Comparison of ENCODE assay signal across 27 cellular contexts in the genomic region with DNA sequence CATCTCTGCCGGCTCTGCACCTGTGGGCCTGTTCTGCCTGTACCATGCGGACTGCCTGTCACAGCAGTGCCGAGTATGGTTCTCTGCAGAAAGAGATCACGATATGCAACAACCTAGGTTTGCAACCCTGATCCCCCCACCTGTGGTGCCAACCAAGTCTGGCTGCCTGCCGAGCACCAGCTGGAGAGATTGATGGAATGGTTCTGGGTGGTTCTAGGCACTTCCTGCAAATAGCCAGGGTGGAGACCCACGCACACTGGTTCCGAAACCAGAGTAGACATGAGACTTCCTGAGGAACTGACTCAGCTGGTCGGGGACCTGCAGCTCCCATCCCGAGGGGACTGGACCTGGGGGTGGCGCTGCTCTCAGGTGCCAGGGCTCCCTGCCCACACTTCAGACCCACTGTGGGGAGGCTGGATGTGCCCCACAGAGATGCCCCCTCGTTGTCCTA. TPM values are rescaled to one million over a fixed set of nuclear protein-coding genes. Genes with fewer than 3 reads are reported as not detected.
A peak's percentile ranks its signal among the peaks of the same experiment; 100 is the strongest.
DNase-seq lines count a peak whose midpoint lies in the region; ATAC-seq, FAIRE-seq and TF ChIP-seq lines count a peak whose summit lies in the region.
"Had no signal": no experiment of that assay in that cellular context is flagged by ENCODE, and none has a peak within 500 bp of the region (broad histone marks: within the 10 kb centered on the region; RNA-seq: fewer than 3 reads in every experiment).

No MANE protein-coding gene starts in this region.

- peak overlapping the region; percentile 50 for H3K27ac Mint-ChIP-seq in activated T-cell treated with anti-CD3 and anti-CD28 coated beads, Interleukin-2, amount 50 U/mL, for 24 hours
- H3K27ac Mint-ChIP-seq in stimulated activated effector memory CD8-positive, alpha-beta T cell treated with anti-CD3 and anti-CD28 coated beads, Interleukin-12 subunit alpha, Interleukin-12 subunit beta, amount 100 ng/mL, for 72 hours: peak overlapping the region; percentile 78
- H3K27ac Mint-ChIP-seq: activated T-helper 2 cell treated with anti-CD3 and anti-CD28 coated beads, Interferon-gamma antibody, Interleukin-2, Interleukin-4, amounts not matched to agents 10 μg/mL and 5 μg/mL and 100 μg/mL, durations not matched to agents 14 hours and 24 hours and 36 hours; nephron; type B pancreatic cell had no signal

- no peaks in the 10 kb centered on the region for H3K27me3 Mint-ChIP-seq in activated T-cell treated with anti-CD3 and anti-CD28 coated beads, Interleukin-2, amount 50 U/mL, for 24 hours
- H3K27me3 Mint-ChIP-seq: type B pancreatic cell had no signal

- H3K4me1 ChIP-seq in OCI-LY1 (ENCODE audit: insufficient read depth, low read length, severe bottlenecking) (peaks cover 19% of the 10 kb centered on the region), kidney (ENCODE audit: control insufficient read depth in 1 of 2, insufficient read depth in 1 of 2, low read depth in 1 of 2, low read length in 2 of 2) (peaks cover 3 to 6% of the 10 kb centered on the region in 2 donors), BE2C (no peaks in the 10 kb centered on the region)
- H3K4me1 ChIP-seq: HAP-1 had no signal

- FAIRE-seq in kidney (lab: Jason Lieb, UNC) (no peak), GM12891 (lab: Jason Lieb, UNC) (no peak)
- FAIRE-seq: A204.1 had no signal

- no peak overlapping the region for H3K4me2 ChIP-seq in OCI-LY1 (ENCODE audit: low read length)

- no peak for ATAC-seq in stimulated activated effector memory CD8-positive, alpha-beta T cell treated with anti-CD3 and anti-CD28 coated beads, Interleukin-12 subunit alpha, Interleukin-12 subunit beta, amount 100 ng/mL, for 72 hours
- ATAC-seq: mucosa of descending colon, sciatic nerve had no signal

- no peaks in the 10 kb centered on the region for H4K20me1 ChIP-seq in OCI-LY1 (ENCODE audit: insufficient read depth, low read length)

- intact Hi-C loops in kidney (cut with DNase I): no loop called here

- H2AFZ ChIP-seq in OCI-LY1 (ENCODE audit: low read length): no peak overlapping the region

- peaks cover 56% of the 10 kb centered on the region; the same call in 1 of the 2 replicates for H3K36me3 ChIP-seq in OCI-LY1 (ENCODE audit: insufficient read depth, low read length)
- H3K36me3 ChIP-seq in kidney (ENCODE audit: control insufficient read depth in 1 of 2, insufficient read depth in 2 of 2, low read length in 2 of 2): peaks cover 16 to 36% of the 10 kb centered on the region in 2 donors
- H3K36me3 ChIP-seq in BE2C: no peaks in the 10 kb centered on the region

- H3K9me3 Mint-ChIP-seq in activated T-cell treated with anti-CD3 and anti-CD28 coated beads, Interleukin-2, amount 50 U/mL, for 24 hours: no peaks in the 10 kb centered on the region
- H3K9me3 Mint-ChIP-seq in stimulated activated effector memory CD8-positive, alpha-beta T cell treated with anti-CD3 and anti-CD28 coated beads, Interleukin-12 subunit alpha, Interleukin-12 subunit beta, amount 100 ng/mL, for 72 hours: no peaks in the 10 kb centered on the region
- H3K9me3 Mint-ChIP-seq: activated T-helper 2 cell treated with anti-CD3 and anti-CD28 coated beads, Interferon-gamma antibody, Interleukin-2, Interleukin-4, amounts not matched to agents 10 μg/mL and 5 μg/mL and 100 μg/mL, durations not matched to agents 14 hours and 24 hours and 36 hours; nephron; type B pancreatic cell had no signal

- no peak for DNase-seq in activated T-cell treated with anti-CD3 and anti-CD28 coated beads, Interleukin-2, amount 50 U/mL, for 24 hours
- DNase-seq in activated T-cell treated with anti-CD3 and anti-CD28 coated beads for 4 hours: no peak
- peak; percentile 51 for DNase-seq in kidney
- DNase-seq in stimulated activated effector memory CD8-positive, alpha-beta T cell treated with anti-CD3 and anti-CD28 coated beads, Interleukin-12 subunit alpha, Interleukin-12 subunit beta, amount 100 ng/mL, for 72 hours (ENCODE audit: low spot score in 2 of 2): no peak
- no peak for DNase-seq in GM12891 (ENCODE audit: insufficient read length, low spot score)
- no peak for DNase-seq in T-helper 2 cell
- DNase-seq in BE2C: no peak
- DNase-seq: activated CD4-positive, alpha-beta T cell treated with anti-CD3 and anti-CD28 coated beads for 4 hours; Caco-2; cerebellar nuclear complex; DMS79; effector CD4-positive, alpha-beta T cell; GF-D8; NCI-H1048; NCI-H187; NCI-H2171 treated with DMSO at 0.1 percent for 48 hours; NK-92 treated with Interleukin-12 subunit alpha and Interleukin-12 subunit beta, amount 100 ng/mL, for 24 hours; Peyer's patch had no signal

- no peaks in the 10 kb centered on the region for H3K79me2 ChIP-seq in OCI-LY1 (ENCODE audit: insufficient read depth, low read length)

- 0 out of 2 replicates have a peak, but pooled peaks cover 3% of the 10 kb centered on the region for H3F3A ChIP-seq in OCI-LY1 (ENCODE audit: insufficient read depth, low read length)

- H3K9ac ChIP-seq in OCI-LY1 (ENCODE audit: low read length) (no peak overlapping the region), kidney (ENCODE audit: low read length in 2 of 2) (no peak overlapping the region)

- H3K27me3 ChIP-seq in OCI-LY1 (ENCODE audit: insufficient read depth, low read length) (no peaks in the 10 kb centered on the region), BE2C (no peaks in the 10 kb centered on the region)
- H3K27me3 ChIP-seq: Peyer's patch had no signal

- H3K4me1 Mint-ChIP-seq in activated T-cell treated with anti-CD3 and anti-CD28 coated beads, Interleukin-2, amount 50 U/mL, for 24 hours (ENCODE audit: low read depth): peaks cover 8% of the 10 kb centered on the region
- peaks cover 14% of the 10 kb centered on the region for H3K4me1 Mint-ChIP-seq in stimulated activated effector memory CD8-positive, alpha-beta T cell treated with anti-CD3 and anti-CD28 coated beads, Interleukin-12 subunit alpha, Interleukin-12 subunit beta, amount 100 ng/mL, for 72 hours

- no peak for TF ChIP-seq POLR2A in GM12891 (IDR thresholded peaks at IDR 0.05; ENCODE audit: low read depth, low read length)

- H3K36me3 Mint-ChIP-seq in activated T-cell treated with anti-CD3 and anti-CD28 coated beads, Interleukin-2, amount 50 U/mL, for 24 hours (ENCODE audit: low read depth): peaks cover 74% of the 10 kb centered on the region
- peaks cover 61% of the 10 kb centered on the region for H3K36me3 Mint-ChIP-seq in stimulated activated effector memory CD8-positive, alpha-beta T cell treated with anti-CD3 and anti-CD28 coated beads, Interleukin-12 subunit alpha, Interleukin-12 subunit beta, amount 100 ng/mL, for 72 hours
- H3K36me3 Mint-ChIP-seq: type B pancreatic cell had no signal

- no peak overlapping the region for H3K4me3 ChIP-seq in OCI-LY1 (ENCODE audit: low read depth, low read length, poor library complexity, severe bottlenecking)
- no peak overlapping the region for H3K4me3 ChIP-seq in kidney (ENCODE audit: low read length in 2 of 2)
- no peak overlapping the region for H3K4me3 ChIP-seq in BE2C (ENCODE audit: low read depth, low read length)
- H3K4me3 ChIP-seq: HAP-1, mucosa of descending colon, Peyer's patch had no signal

- H3K27ac ChIP-seq in OCI-LY1 (ENCODE audit: low read depth, low read length, poor library complexity, severe bottlenecking) (peak overlapping the region; percentile 41), kidney (ENCODE audit: low read depth in 2 of 2, low read length in 2 of 2) (no peak overlapping the region)
- H3K27ac ChIP-seq: Peyer's patch had no signal

- TF ChIP-seq CTCF in OCI-LY1 (IDR thresholded peaks at IDR 0.05; ENCODE audit: low read length) (no peak), kidney (IDR thresholded peaks at IDR 0.05; ENCODE audit: borderline replicate concordance, extremely low read depth, insufficient read depth) (no peak), BE2C (IDR thresholded peaks at IDR 0.05; ENCODE audit: low read depth, low read length) (no peak)

- no peak overlapping the region for H3K4me3 Mint-ChIP-seq in activated T-cell treated with anti-CD3 and anti-CD28 coated beads, Interleukin-2, amount 50 U/mL, for 24 hours
- H3K4me3 Mint-ChIP-seq in stimulated activated effector memory CD8-positive, alpha-beta T cell treated with anti-CD3 and anti-CD28 coated beads, Interleukin-12 subunit alpha, Interleukin-12 subunit beta, amount 100 ng/mL, for 72 hours: no peak overlapping the region
- H3K4me3 Mint-ChIP-seq: nephron, type B pancreatic cell had no signal

- no peaks in the 10 kb centered on the region for H3K9me2 ChIP-seq in OCI-LY1 (ENCODE audit: low read depth, low read length)

- H3K9me3 ChIP-seq in OCI-LY1 (ENCODE audit: low read length) (no peaks in the 10 kb centered on the region), kidney (ENCODE audit: control insufficient read depth in 1 of 2, low read length in 2 of 2) (no peaks in the 10 kb centered on the region), BE2C (no peaks in the 10 kb centered on the region)
- H3K9me3 ChIP-seq: Caco-2, HAP-1, mucosa of descending colon, Peyer's patch had no signal

TF ChIP-seq in GM12891, 5 proteins besides CTCF, POLR2A, EP300 and RAD21:
- TF ChIP-seq TAF1 (IDR thresholded peaks at IDR 0.05; ENCODE audit: low read depth, low read length) (no peak), POU2F2 (IDR thresholded peaks at IDR 0.05; ENCODE audit: low read depth, low read length) (no peak)

RNA-seq across cellular contexts. Expression of a gene that starts 5.4 kb away (rescaled TPM):
- total RNA-seq in kidney: 37.1 TPM
- polyA plus RNA-seq in kidney (ENCODE audit: insufficient read depth, low read depth, low replicate concordance): 72.4 TPM
- polyA plus RNA-seq in GM12891 (2012; ENCODE audit: low read depth, missing spikeins): 10.6 TPM
- polyA plus RNA-seq in BE2C (2012; ENCODE audit: insufficient read depth, insufficient read length, low read depth): 35.9 TPM

RNA-seq across cellular contexts. Expression of a gene that starts 18.9 kb away (rescaled TPM):
- total RNA-seq in kidney: 10.9 TPM
- 2.8 TPM for polyA plus RNA-seq in kidney (ENCODE audit: insufficient read depth, low read depth, low replicate concordance)
- polyA plus RNA-seq in GM12891 (2012; ENCODE audit: low read depth, missing spikeins): 0.40 TPM
- 0.93 TPM for polyA plus RNA-seq in BE2C (2012; ENCODE audit: insufficient read depth, insufficient read length, low read depth)

RNA-seq across cellular contexts. Expression of a gene that starts 19.7 kb away (rescaled TPM):
- total RNA-seq in kidney: 18.4 TPM
- 19.6 TPM for polyA plus RNA-seq in kidney (ENCODE audit: insufficient read depth, low read depth, low replicate concordance)
- 23.5 TPM for polyA plus RNA-seq in GM12891 (2012; ENCODE audit: low read depth, missing spikeins)
- polyA plus RNA-seq in BE2C (2012; ENCODE audit: insufficient read depth, insufficient read length, low read depth): 33.7 TPM

RNA-seq across cellular contexts. Expression of a gene that starts 22.1 kb away (rescaled TPM):
- total RNA-seq in kidney: 0.54 TPM
- not detected for polyA plus RNA-seq in kidney (ENCODE audit: insufficient read depth, low read depth, low replicate concordance)
- 8.8 TPM for polyA plus RNA-seq in GM12891 (2012; ENCODE audit: low read depth, missing spikeins)
- 3.6 TPM for polyA plus RNA-seq in BE2C (2012; ENCODE audit: insufficient read depth, insufficient read length, low read depth)
- total RNA-seq: epithelial cell of proximal tubule, sciatic nerve had no signal
